ENCODE assay signal across 8 cellular contexts in genomic region chr19:36139473-36140288, GRCh38. TPM values are rescaled to one million over a fixed set of nuclear protein-coding genes. Genes with fewer than 3 reads are reported as not detected.
A peak's percentile ranks its signal among the peaks of the same experiment; 100 is the strongest.
DNase-seq lines count a peak whose midpoint lies in the region; ATAC-seq and TF ChIP-seq lines count a peak whose summit lies in the region.

CAPNS1 (plus strand) TSS chr19:36140066; CDS start chr19:36141012, 946 bp downstream.

- no peaks in the 10 kb centered on the region for H3K27me3 ChIP-seq in CD4-positive, alpha-beta T cell (ENCODE audit: control insufficient read depth, insufficient read depth, low read length)
- H3K27me3 ChIP-seq in lung (ENCODE audit: control insufficient read depth, insufficient read depth): no peaks in the 10 kb centered on the region

- POLR2A ChIA-PET in CD4-positive, alpha-beta T cell (lab: Charles Lee): interaction anchor here (0.7 to 2.0 kb wide), 6 partner anchors 10 to 186 kb away, joined by 3 to 44 read pairs (median 5); partner anchors contain the start of genes POLR2I, TBCB, ZNF146 and ZNF565
- POLR2A ChIA-PET in activated CD4-positive, alpha-beta memory T cell treated with anti-CD3 and anti-CD28 coated beads for 36 hours (lab: Charles Lee): interaction anchor here (1.5 to 3.2 kb wide), 2 partner anchors 11 to 21 kb away, joined by 4 to 26 read pairs; no protein-coding TSS in a partner anchor

- 0% methylated on average over 64 to 74 of the region's 74 CpGs for WGBS in lung, 2 donors

- H3K9me3 ChIP-seq in CD4-positive, alpha-beta T cell (ENCODE audit: control insufficient read depth, low read length): no peaks in the 10 kb centered on the region
- H3K9me3 ChIP-seq in lung (ENCODE audit: control insufficient read depth in 2 of 2, insufficient read depth in 1 of 2, low read length in 1 of 2): no peaks in the 10 kb centered on the region

- peaks cover 4 to 7% of the 10 kb centered on the region in 2 donors for H3K4me1 ChIP-seq in lung (ENCODE audit: control insufficient read depth in 2 of 2, insufficient read depth in 2 of 2, low read length in 2 of 2)

- peak; percentile 82 to 90 (median 86) for DNase-seq in CD4-positive, alpha-beta T cell
- peak; percentile 99 for DNase-seq in NCI-H82 (lab: John Stamatoyannopoulos, UW)
- DNase-seq in activated CD4-positive, alpha-beta memory T cell treated with anti-CD3 and anti-CD28 coated beads for 36 hours: peak; percentile 96
- DNase-seq in ecto neural progenitor cell (ENCODE audit: low spot score): peak; percentile 99
- DNase-seq in lung (ENCODE audit: low spot score): peak; percentile 97
- peak; percentile 82 to 88 (median 84) for DNase-seq in stimulated activated CD4-positive, alpha-beta T cell treated with anti-CD3 and anti-CD28 coated beads, TNF-alpha, amount 100 ng/mL, for 4 hours (ENCODE audit: low read depth in 3 of 3)

- H3K36me3 Mint-ChIP-seq in CD4-positive, alpha-beta T cell (ENCODE audit: low read depth): peaks cover 41% of the 10 kb centered on the region
- peaks cover 24% of the 10 kb centered on the region for H3K36me3 Mint-ChIP-seq in activated CD4-positive, alpha-beta memory T cell treated with anti-CD3 and anti-CD28 coated beads for 36 hours

- no peak for TF ChIP-seq CTCF in CD4-positive, alpha-beta T cell (IDR thresholded peaks at IDR 0.05)
- no peak for TF ChIP-seq CTCF in lung (IDR thresholded peaks at IDR 0.05; ENCODE audit: control extremely low read depth, extremely low read depth)

- peak; percentile 63 for ATAC-seq in CD4-positive, alpha-beta T cell (ENCODE audit: poor library complexity)
- peak; percentile 86 for ATAC-seq in GM19397 (IDR thresholded peaks at IDR 0.05; ENCODE audit: unreplicated experiment)
- ATAC-seq in HG03571 (IDR thresholded peaks at IDR 0.05; ENCODE audit: unreplicated experiment): peak; percentile 70
- peak; percentile 88 for ATAC-seq in lung (ENCODE audit: insufficient read depth, low FRiP score)

- peak within 1 kb of the TSS; percentile 60 for H3K27ac Mint-ChIP-seq in CD4-positive, alpha-beta T cell
- peak within 1 kb of the TSS; percentile 97 for H3K27ac Mint-ChIP-seq in activated CD4-positive, alpha-beta memory T cell treated with anti-CD3 and anti-CD28 coated beads for 36 hours

- H3K4me3 ChIP-seq in lung: peak within 1 kb of the TSS; percentile 88

- peaks cover 22% of the 10 kb centered on the region for H3K4me1 Mint-ChIP-seq in CD4-positive, alpha-beta T cell (ENCODE audit: low read depth)
- H3K4me1 Mint-ChIP-seq in activated CD4-positive, alpha-beta memory T cell treated with anti-CD3 and anti-CD28 coated beads for 36 hours (ENCODE audit: low read depth): peaks cover 26% of the 10 kb centered on the region

- peaks cover 8 to 19% of the 10 kb centered on the region in 2 donors for H3K36me3 ChIP-seq in lung (ENCODE audit: control insufficient read depth in 2 of 2, insufficient read depth in 2 of 2, low read length in 2 of 2)

- H3K9me3 Mint-ChIP-seq in CD4-positive, alpha-beta T cell: no peaks in the 10 kb centered on the region
- H3K9me3 Mint-ChIP-seq in activated CD4-positive, alpha-beta memory T cell treated with anti-CD3 and anti-CD28 coated beads for 36 hours: no peaks in the 10 kb centered on the region

- intact Hi-C loops in CD4-positive, alpha-beta T cell (cut with DNase I, micrococcal nuclease): loop anchor here (1.0 to 5.0 kb wide), 5 partner anchors 11 to 85 kb away; partner anchors contain the start of genes TBCB (in 1 of the 2), THAP8 (in 1 of the 2), WDR62 (in 1 of the 2) and ZNF565 (in 1 of the 2)
- intact Hi-C loops in activated CD4-positive, alpha-beta memory T cell treated with anti-CD3 and anti-CD28 coated beads for 36 hours (cut with micrococcal nuclease): loop anchor here (1.0 to 10.0 kb wide), 5 partner anchors 7 to 495 kb away; partner anchors contain the start of genes COX6B1, ETV2 and ZNF565

- peak within 1 kb of the TSS; percentile 89 for H3K4me3 Mint-ChIP-seq in CD4-positive, alpha-beta T cell
- H3K4me3 Mint-ChIP-seq in activated CD4-positive, alpha-beta memory T cell treated with anti-CD3 and anti-CD28 coated beads for 36 hours: peak within 1 kb of the TSS; percentile 92

- CTCF ChIA-PET in CD4-positive, alpha-beta T cell (lab: Charles Lee): interaction anchor here (1.6 to 2.0 kb wide), 2 partner anchors 12 to 75 kb away, joined by 7 to 15 read pairs; partner anchors contain the start of genes ZNF146 and ZNF565
- CTCF ChIA-PET in activated CD4-positive, alpha-beta memory T cell treated with anti-CD3 and anti-CD28 coated beads for 36 hours (lab: Charles Lee): interaction anchor here (0.9 to 5.6 kb wide), 4 partner anchors 13 to 34 kb away, joined by 3 to 37 read pairs (median 4); no protein-coding TSS in a partner anchor

- peak within 1 kb of the TSS; percentile 80 for H3K27ac ChIP-seq in CD4-positive, alpha-beta T cell (ENCODE audit: low read depth, low read length)
- peak within 1 kb of the TSS; percentile 98 to 99 for H3K27ac ChIP-seq in lung (ENCODE audit: low read depth in 1 of 2, low read length in 1 of 2)

- no peaks in the 10 kb centered on the region for H3K27me3 Mint-ChIP-seq in CD4-positive, alpha-beta T cell
- no peaks in the 10 kb centered on the region for H3K27me3 Mint-ChIP-seq in activated CD4-positive, alpha-beta memory T cell treated with anti-CD3 and anti-CD28 coated beads for 36 hours

RNA-seq across cellular contexts. Expression of gene CAPNS1, which starts in this region (rescaled TPM):
- total RNA-seq in CD4-positive, alpha-beta T cell: 100 to 1,000 TPM; 167 to 177 TPM
- total RNA-seq in activated CD4-positive, alpha-beta memory T cell treated with anti-CD3 and anti-CD28 coated beads for 36 hours: 100 to 1,000 TPM; 430 to 447 TPM
- 100 to 1,000 TPM; 201 to 743 TPM for total RNA-seq in lung
- 100 to 1,000 TPM; 654 to 689 TPM for polyA plus RNA-seq in lung

Comparison
In these comparisons a context has a peak if more than half of its experiments do, and no peak if none do; other contexts are left out.
1. Peak in every context shown above with its lines: DNase-seq, ATAC-seq, H3K4me3 ChIP-seq and H3K27ac ChIP-seq.